In genomic region chr10:101436302-101436701, GRCh38 we compare ENCODE assay signal across 27 cellular contexts.
DNase-seq lines count a peak whose midpoint lies in the region; ATAC-seq, FAIRE-seq and TF ChIP-seq lines count a peak whose summit lies in the region.
"Had no signal": no experiment of that assay in that cellular context is flagged by ENCODE, and none has a peak within 500 bp of the region (broad histone marks: within the 10 kb centered on the region; RNA-seq: fewer than 3 reads in every experiment).

No MANE protein-coding gene starts in this region.

- H3K36me3 ChIP-seq in HEK293 (ENCODE audit: control insufficient read depth in 2 of 2, insufficient read depth in 1 of 2, low read length in 2 of 2) (no peaks in the 10 kb centered on the region; a peak in 1 of 3 replicates), IMR-90 (ENCODE audit: control insufficient read depth, insufficient read depth, low read length) (peaks cover 3% of the 10 kb centered on the region; the same call in 1 of the 2 replicates), H1 (ENCODE audit: control insufficient read depth in 2 of 4, insufficient read depth in 4 of 4, low read length in 3 of 4) (no peaks in the 10 kb centered on the region)
- H3K36me3 ChIP-seq: BE2C had no signal

- H3K9me1 ChIP-seq in IMR-90 (ENCODE audit: insufficient read depth, low read length), result no peaks in the 10 kb centered on the region

- TF ChIP-seq RAD21 in IMR-90 (IDR thresholded peaks at IDR 0.05; ENCODE audit: low read length) (no peak), H1 (IDR thresholded peaks at IDR 0.05 in 1 of 2, conservative IDR thresholded peaks at IDR 0.05 in 1 of 2; ENCODE audit: low read depth in 2 of 2, low read length in 2 of 2) (no peak)

- H3K27me3 ChIP-seq in IMR-90 (ENCODE audit: control insufficient read depth, insufficient read depth, low read length) (no peaks in the 10 kb centered on the region), H1 (replicated peaks in 1 of 4; ENCODE audit: control insufficient read depth in 3 of 4, extremely low read depth in 1 of 4, insufficient read depth in 3 of 4, low read length in 3 of 4) (no peaks in the 10 kb centered on the region)
- H3K27me3 ChIP-seq: BE2C, BLaER1 had no signal

- TF ChIP-seq EP300 in H1 (IDR thresholded peaks at IDR 0.05; ENCODE audit: borderline replicate concordance in 1 of 2, low read depth in 2 of 2, low read length in 2 of 2), result no peak

- no peak overlapping the region for H3K4me3 ChIP-seq in HEK293 (ENCODE audit: low read depth, low read length)
- H3K4me3 ChIP-seq in IMR-90 (ENCODE audit: insufficient read depth, low read depth, low read length), result no peak overlapping the region
- H3K4me3 ChIP-seq in H1 (ENCODE audit: extremely low read depth in 1 of 4, insufficient read depth in 2 of 4, low read depth in 3 of 4, low read length in 4 of 4), result no peak overlapping the region
- H3K4me3 ChIP-seq: BLaER1, GM12878 had no signal

- H4K20me1 ChIP-seq in IMR-90 (ENCODE audit: insufficient read depth, low read length), result peaks cover 7% of the 10 kb centered on the region; the same call in 1 of the 2 replicates
- H4K20me1 ChIP-seq in H1 (replicated peaks in 1 of 2; ENCODE audit: control insufficient read depth in 1 of 2, insufficient read depth in 2 of 2, low read length in 2 of 2), result no peaks in the 10 kb centered on the region

- H3K14ac ChIP-seq in IMR-90 (replicated peaks; ENCODE audit: low read depth, low read length) (no peak overlapping the region), H1 (ENCODE audit: insufficient read length) (no peak overlapping the region)

- no peak overlapping the region for H3K27ac ChIP-seq in HEK293 (ENCODE audit: extremely low read depth, low read depth, low read length)
- H3K27ac ChIP-seq in IMR-90 (ENCODE audit: insufficient read depth, low read length), result no peak overlapping the region
- no peak overlapping the region for H3K27ac ChIP-seq in H1 (ENCODE audit: low read depth, low read length)
- H3K27ac ChIP-seq: BLaER1 had no signal

- no peak overlapping the region for H4K91ac ChIP-seq in IMR-90 (ENCODE audit: insufficient read depth, low read depth, low read length)
- no peak overlapping the region for H4K91ac ChIP-seq in H1 (replicated peaks; ENCODE audit: insufficient read length, low read length)

- no peaks in the 10 kb centered on the region for H3K79me2 ChIP-seq in H1 (ENCODE audit: control insufficient read depth in 1 of 2, insufficient read depth in 2 of 2, low read length in 2 of 2)

- CTCF ChIA-PET in HEK293 (lab: Yijun Ruan, JAX), result interaction anchor here (0.5 to 2.8 kb wide), 5 partner anchors 14 to 498 kb away, joined by 3 to 14 read pairs (median 4); no protein-coding TSS in a partner anchor
- CTCF ChIA-PET in IMR-90 (lab: Yijun Ruan, JAX), result no interaction called here
- CTCF ChIA-PET in WTC11 (lab: Charles Lee), result interaction anchor here (0.5 to 1.6 kb wide), 5 partner anchors 8 to 148 kb away, joined by 4 read pairs; no protein-coding TSS in a partner anchor
- CTCF ChIA-PET in H1 (lab: Charles Lee; ENCODE audit: partially characterized antibody), result interaction anchor here (0.6 to 19.9 kb wide), 9 partner anchors 8 to 222 kb away, joined by 3 to 417 read pairs (median 4); no protein-coding TSS in a partner anchor

- no peak overlapping the region for H2BK12ac ChIP-seq in H1 (ENCODE audit: low read depth, low read length)

- TF ChIP-seq POLR2A in IMR-90 (IDR thresholded peaks at IDR 0.05; ENCODE audit: low read depth, low read length) (no peak), H1 (IDR thresholded peaks at IDR 0.05; ENCODE audit: control extremely low read depth in 1 of 2, low read depth in 2 of 2, low read length in 2 of 2) (no peak)

- H2BK20ac ChIP-seq in IMR-90 (ENCODE audit: low read depth, low read length), result no peak overlapping the region
- H2BK20ac ChIP-seq in H1 (ENCODE audit: low read length), result no peak overlapping the region

- H3K23me2 ChIP-seq in H1 (ENCODE audit: low read depth, low read length), result no peaks in the 10 kb centered on the region

- peaks cover 7 to 9% of the 10 kb centered on the region in 2 experiments; a peak in 2 of 4 replicates for H3K79me1 ChIP-seq in IMR-90 (ENCODE audit: low read depth in 1 of 2, low read length in 2 of 2)
- no peaks in the 10 kb centered on the region for H3K79me1 ChIP-seq in H1 (ENCODE audit: low read depth, low read length)

- H3K9me3 Mint-ChIP-seq in WTC11, result no peaks in the 10 kb centered on the region
- no peaks in the 10 kb centered on the region for H3K9me3 Mint-ChIP-seq in stimulated activated memory B cell treated with anti-CD40 and anti-IgM and Interleukin-4, amounts not matched to agents 10 μg/mL and 1 μg/mL and 100 μg/mL, for 72 hours
- H3K9me3 Mint-ChIP-seq: CD4-positive, alpha-beta memory T cell; CD4-positive, CD25-positive, alpha-beta regulatory T cell; CD8-positive, alpha-beta memory T cell had no signal

- no TSS peak for BruUV-seq in IMR-90 (replicated peaks; lab: Mats Ljungman, UMichigan)

- H4K5ac ChIP-seq in IMR-90 (ENCODE audit: low read depth, low read length) (no peak overlapping the region), H1 (ENCODE audit: insufficient read length, low read depth, low read length) (no peak overlapping the region)

- intact Hi-C loops in IMR-90 (cut with micrococcal nuclease), result no loop called here

- H2BK120ac ChIP-seq in IMR-90 (ENCODE audit: low read depth, low read length), result no peak overlapping the region
- no peak overlapping the region for H2BK120ac ChIP-seq in H1 (replicated peaks; ENCODE audit: low read depth, low read length)

- ATAC-seq in IMR-90 (ENCODE audit: low read depth) (no peak), WTC11 (no peak)
- ATAC-seq in stimulated activated memory B cell treated with anti-CD40 and anti-IgM and Interleukin-4, amounts not matched to agents 10 μg/mL and 1 μg/mL and 100 μg/mL, for 72 hours, result no peak
- ATAC-seq: GM12878 had no signal

- in situ Hi-C loops in IMR-90 (cut with MboI; ENCODE audit: low sequenced_read_pairs), result loop anchor here (25.0 kb wide), 1 partner anchor 149 kb away; no protein-coding TSS in a partner anchor

- H3K9me3 ChIP-seq in HEK293 (ENCODE audit: control insufficient read depth, insufficient read depth, low read depth, low read length) (no peaks in the 10 kb centered on the region), IMR-90 (ENCODE audit: control insufficient read depth, insufficient read depth, low read length) (no peaks in the 10 kb centered on the region), H1 (ENCODE audit: insufficient read depth in 2 of 2, low read depth in 1 of 2, low read length in 1 of 2) (no peaks in the 10 kb centered on the region)
- H3K9me3 ChIP-seq: BE2C, BLaER1 had no signal

- no peaks in the 10 kb centered on the region for H3K36me3 Mint-ChIP-seq in WTC11
- peaks cover 12% of the 10 kb centered on the region for H3K36me3 Mint-ChIP-seq in stimulated activated memory B cell treated with anti-CD40 and anti-IgM and Interleukin-4, amounts not matched to agents 10 μg/mL and 1 μg/mL and 100 μg/mL, for 72 hours

- no peak overlapping the region for H3K27ac Mint-ChIP-seq in WTC11
- H3K27ac Mint-ChIP-seq in stimulated activated memory B cell treated with anti-CD40 and anti-IgM and Interleukin-4, amounts not matched to agents 10 μg/mL and 1 μg/mL and 100 μg/mL, for 72 hours, result no peak overlapping the region
- H3K27ac Mint-ChIP-seq: CD14-positive monocyte; CD4-positive, alpha-beta memory T cell; CD8-positive, alpha-beta memory T cell had no signal

- H3K23ac ChIP-seq in IMR-90 (ENCODE audit: low read depth, low read length) (no peak overlapping the region), H1 (ENCODE audit: insufficient read length) (no peak overlapping the region)

- no peak overlapping the region for H3K4ac ChIP-seq in IMR-90 (ENCODE audit: low read depth, low read length)
- no peak overlapping the region for H3K4ac ChIP-seq in H1 (replicated peaks; ENCODE audit: insufficient read length, low read depth, low read length)

- H4K8ac ChIP-seq in IMR-90 (ENCODE audit: low read depth in 2 of 2, low read length in 2 of 2), result no peak overlapping the region
- H4K8ac ChIP-seq in H1 (ENCODE audit: extremely low read depth, insufficient read depth, low read length), result no peak overlapping the region

- no peak overlapping the region for H3K18ac ChIP-seq in IMR-90 (ENCODE audit: low read depth, low read length)
- no peak overlapping the region for H3K18ac ChIP-seq in H1 (ENCODE audit: extremely low read depth, low read length)

- no peak overlapping the region for H3K56ac ChIP-seq in IMR-90 (ENCODE audit: extremely low read depth, insufficient read depth, low read length)
- H3K56ac ChIP-seq in H1 (replicated peaks; ENCODE audit: insufficient read length, low read depth, low read length), result no peak overlapping the region

- POLR2A ChIA-PET in HEK293 (lab: Yijun Ruan, JAX), result no interaction called here
- POLR2A ChIA-PET in IMR-90 (lab: Charles Lee; ENCODE audit: unreplicated experiment), result no interaction called here
- POLR2A ChIA-PET in WTC11 (lab: Charles Lee), result interaction anchor here (0.6 kb wide), 1 partner anchor 635 kb away, joined by 3 read pairs; no protein-coding TSS in a partner anchor
- POLR2A ChIA-PET in H1 (lab: Charles Lee; ENCODE audit: partially characterized antibody), result interaction anchor here (0.6 kb wide), 1 partner anchor 31 kb away, joined by 4 read pairs; no protein-coding TSS in a partner anchor

- no peak for FAIRE-seq in H1 (lab: Jason Lieb, UNC)
- FAIRE-seq: GM12878, GM12892, GM18507 had no signal

- H3K4me1 Mint-ChIP-seq in WTC11, result no peaks in the 10 kb centered on the region
- H3K4me1 Mint-ChIP-seq in stimulated activated memory B cell treated with anti-CD40 and anti-IgM and Interleukin-4, amounts not matched to agents 10 μg/mL and 1 μg/mL and 100 μg/mL, for 72 hours, result no peaks in the 10 kb centered on the region

- H2AFZ ChIP-seq in IMR-90 (replicated peaks; ENCODE audit: low read length, poor library complexity) (no peak overlapping the region), H1 (ENCODE audit: low read length) (no peak overlapping the region)

- H2AK5ac ChIP-seq in IMR-90 (ENCODE audit: low read depth, low read length) (no peak overlapping the region), H1 (ENCODE audit: low read depth, low read length) (no peak overlapping the region)

- DNase-seq in IMR-90, result no peak
- no peak for DNase-seq in WTC11 (ENCODE audit: low spot score)
- DNase-seq in H1 (ENCODE audit: low read depth in 1 of 2, low spot score in 2 of 2), result no peak
- DNase-seq in T-helper 2 cell, result no peak
- no peak for DNase-seq in stimulated activated CD4-positive, alpha-beta T cell treated with anti-CD3 and anti-CD28 coated beads, Interleukin-12 subunit alpha, Interleukin-12 subunit beta, amount 100 ng/mL, for 4 hours
- DNase-seq: 8988T; ACHN; BE2C; C1 segment of cervical spinal cord; CD4-positive, alpha-beta memory T cell; CD4-positive, CD25-positive, alpha-beta regulatory T cell; CD8-positive, alpha-beta memory T cell; COR-L47; DMS 273 treated with DMSO at 0.1 percent for 48 hours; DMS153; DMS53; DMS79; DND-41; EL; GDM1 had no signal

- TF ChIP-seq CTCF in HEK293 (tag by site-specific recombination; IDR thresholded peaks at IDR 0.05), result no peak
- no peak for TF ChIP-seq CTCF in IMR-90 (conservative IDR thresholded peaks at IDR 0.05; ENCODE audit: low read depth, low read length)
- no peak for TF ChIP-seq CTCF in WTC11 (IDR thresholded peaks at IDR 0.05)
- TF ChIP-seq CTCF in H1 (IDR thresholded peaks at IDR 0.05; ENCODE audit: control extremely low read depth in 1 of 3, insufficient read depth in 1 of 3, low read depth in 1 of 3, low read length in 3 of 3), result no peak

- H3K4me2 ChIP-seq in IMR-90 (ENCODE audit: low read depth, low read length) (no peak overlapping the region), H1 (ENCODE audit: insufficient read depth in 1 of 2, low read depth in 2 of 2, low read length in 2 of 2) (no peak overlapping the region)
- H3K4me2 ChIP-seq: BLaER1 had no signal

- H3K27me3 Mint-ChIP-seq in WTC11 (ENCODE audit: low read depth), result no peaks in the 10 kb centered on the region
- H3K27me3 Mint-ChIP-seq in stimulated activated memory B cell treated with anti-CD40 and anti-IgM and Interleukin-4, amounts not matched to agents 10 μg/mL and 1 μg/mL and 100 μg/mL, for 72 hours, result no peaks in the 10 kb centered on the region
- H3K27me3 Mint-ChIP-seq: CD4-positive, alpha-beta memory T cell; CD4-positive, CD25-positive, alpha-beta regulatory T cell; CD8-positive, alpha-beta memory T cell had no signal

- no peak overlapping the region for H3K9ac ChIP-seq in IMR-90 (ENCODE audit: low read depth, low read length)
- no peak overlapping the region for H3K9ac ChIP-seq in H1 (replicated peaks in 1 of 4; ENCODE audit: extremely low read depth in 1 of 4, low read depth in 3 of 4, low read length in 3 of 4)
- H3K9ac ChIP-seq: BLaER1 had no signal

- WGBS in IMR-90 (ENCODE audit: extremely low coverage in 2 of 2, insufficient read length in 1 of 2), 2 experiments, result 88% methylated on average over 4 of the region's 6 CpGs; no CpG with 5 or more reads in 1 of the 2 experiments
- WGBS in H1 (ENCODE audit: extremely low coverage in 1 of 2, insufficient coverage in 1 of 2, insufficient read length in 1 of 2, insufficient replicate concordance in 2 of 2, low coverage in 1 of 2, low lambda C conversion rate in 2 of 2, missing lambda C conversion rate in 1 of 2), 2 experiments, result 90% methylated on average over 6 of the region's 6 CpGs; no CpG with 5 or more reads in 1 of the 2 experiments

- dilution Hi-C loops in IMR-90 (cut with HindIII; ENCODE audit: low sequenced_read_pairs, unreplicated experiment), result no loop called here

- H3K4me3 Mint-ChIP-seq in WTC11, result no peak overlapping the region
- H3K4me3 Mint-ChIP-seq in stimulated activated memory B cell treated with anti-CD40 and anti-IgM and Interleukin-4, amounts not matched to agents 10 μg/mL and 1 μg/mL and 100 μg/mL, for 72 hours, result no peak overlapping the region
- H3K4me3 Mint-ChIP-seq: CD14-positive monocyte; CD4-positive, alpha-beta memory T cell; CD4-positive, CD25-positive, alpha-beta regulatory T cell; CD8-positive, alpha-beta memory T cell had no signal

- peaks cover 8% of the 10 kb centered on the region for H3K4me1 ChIP-seq in HEK293 (ENCODE audit: control insufficient read depth, insufficient read depth, low read length)
- H3K4me1 ChIP-seq in IMR-90 (ENCODE audit: control insufficient read depth, insufficient read depth, low read length), result no peaks in the 10 kb centered on the region
- H3K4me1 ChIP-seq in H1 (replicated peaks in 1 of 4; ENCODE audit: control insufficient read depth in 3 of 4, insufficient read depth in 4 of 4, low read length in 3 of 4), result no peaks in the 10 kb centered on the region
- H3K4me1 ChIP-seq: BLaER1 had no signal

- H2AK9ac ChIP-seq in IMR-90 (replicated peaks; ENCODE audit: low read depth, low read length, poor library complexity), result no peak overlapping the region

- H2BK5ac ChIP-seq in IMR-90 (ENCODE audit: low read depth, low read length, poor library complexity, severe bottlenecking), result no peak overlapping the region
- no peak overlapping the region for H2BK5ac ChIP-seq in H1 (ENCODE audit: low read depth, low read length)

- H2BK15ac ChIP-seq in IMR-90 (ENCODE audit: low read depth, low read length) (no peak overlapping the region), H1 (ENCODE audit: low read length) (no peak overlapping the region)

Comparison
In these comparisons a context has a peak if more than half of its experiments do, and no peak if none do; other contexts are left out.
1. POLR2A ChIA-PET loops: an anchor here in WTC11 (0.6 kb wide) and H1 (0.6 kb wide); none called in HEK293 and IMR-90.
2. Of the 8 proteins assayed by ChIP-seq in both HEK293 and WTC11: peak only in HEK293: none; only in WTC11: none; in both: ZNF121; in neither: 7.